In genomic region chrX:19270727-19271126, GRCh38 we compare ENCODE assay signal across 10 cellular contexts.
"Had no signal": no experiment of that assay in that cellular context is flagged by ENCODE, and none has a peak within 500 bp of the region (broad histone marks: within the 10 kb centered on the region; RNA-seq: fewer than 3 reads in every experiment).

No MANE protein-coding gene starts in this region.

- H3K27ac ChIP-seq: GM23248, KMS-11 had no signal

- H3K9ac ChIP-seq: GM23248, KMS-11 had no signal

- DNase-seq: GM23248, GOT3, H7, HFFc6, Karpas-422, KBM-7 had no signal

- H3K9me3 ChIP-seq: HAP-1 had no signal

- ATAC-seq: HCT116 had no signal

- H3K36me3 ChIP-seq: HAP-1 had no signal

- H3K4me1 ChIP-seq: HAP-1 had no signal

- H3K4me3 ChIP-seq: GM23248, HAP-1 had no signal

- H3K4me2 ChIP-seq: KMS-11 had no signal

- H2AFZ ChIP-seq: GM23248 had no signal

- FAIRE-seq: HTR-8/SVneo had no signal
